Comparison of ENCODE assay signal across 23 cellular contexts in genomic region chr21:26659757-26660156, GRCh38.
DNase-seq lines count a peak whose midpoint lies in the region; ATAC-seq and TF ChIP-seq lines count a peak whose summit lies in the region.
"Had no signal": no experiment of that assay in that cellular context is flagged by ENCODE, and none has a peak within 500 bp of the region (broad histone marks: within the 10 kb centered on the region; RNA-seq: fewer than 3 reads in every experiment).

No MANE protein-coding gene starts in this region.

- H3K27ac ChIP-seq in breast epithelium: no peak overlapping the region
- H3K27ac ChIP-seq in mesendoderm (ENCODE audit: low read depth, low read length): no peak overlapping the region
- H3K27ac ChIP-seq: 22Rv1, A549, C4-2B had no signal

- H3K4me3 Mint-ChIP-seq in MCF 10A (ENCODE audit: unreplicated experiment) (no peak overlapping the region), glutamatergic neuron (ENCODE audit: unreplicated experiment) (no peak overlapping the region)
- H3K4me3 Mint-ChIP-seq: B cell; CD4-positive, alpha-beta memory T cell; CD8-positive, alpha-beta memory T cell had no signal

- H3K36me3 Mint-ChIP-seq in MCF 10A (ENCODE audit: insufficient read depth, unreplicated experiment): no peaks in the 10 kb centered on the region
- peaks cover 15% of the 10 kb centered on the region for H3K36me3 Mint-ChIP-seq in glutamatergic neuron (ENCODE audit: unreplicated experiment)
- H3K36me3 Mint-ChIP-seq: CD4-positive, alpha-beta memory T cell; CD8-positive, alpha-beta memory T cell had no signal

- no peak for TF ChIP-seq POLR2A in breast epithelium (IDR thresholded peaks at IDR 0.05)

- CTCF ChIA-PET in MCF 10A (lab: Yijun Ruan, JAX): interaction anchor here (0.6 kb wide), 2 partner anchors 11 to 265 kb away, joined by 3 read pairs; no protein-coding TSS in a partner anchor

- BruUV-seq in MCF 10A (replicated peaks; lab: Mats Ljungman, UMichigan): TSS peak; percentile 50

- peak overlapping the region; percentile 85 for H3K27ac Mint-ChIP-seq in MCF 10A (ENCODE audit: low read depth, unreplicated experiment)
- H3K27ac Mint-ChIP-seq in glutamatergic neuron (ENCODE audit: unreplicated experiment): peak overlapping the region; percentile 4
- H3K27ac Mint-ChIP-seq: B cell; CD4-positive, alpha-beta memory T cell; CD8-positive, alpha-beta memory T cell had no signal

- no CpG with 5 or more reads among the region's 4 CpGs for WGBS in mesendoderm (ENCODE audit: extremely low coverage, insufficient coverage, low lambda C conversion rate)

- no peak overlapping the region for H3K4me2 ChIP-seq in mesendoderm (ENCODE audit: low read length)
- H3K4me2 ChIP-seq: A549 had no signal

- H3K9me3 Mint-ChIP-seq in MCF 10A (ENCODE audit: unreplicated experiment) (peaks cover 8% of the 10 kb centered on the region), glutamatergic neuron (ENCODE audit: unreplicated experiment) (peaks cover 4% of the 10 kb centered on the region)

- H3K27me3 Mint-ChIP-seq in MCF 10A (ENCODE audit: insufficient read depth, unreplicated experiment): no peaks in the 10 kb centered on the region
- H3K27me3 Mint-ChIP-seq in glutamatergic neuron (ENCODE audit: unreplicated experiment): peaks cover 3% of the 10 kb centered on the region
- H3K27me3 Mint-ChIP-seq: CD4-positive, alpha-beta memory T cell; CD8-positive, alpha-beta memory T cell had no signal

- H3K4me1 ChIP-seq in breast epithelium: no peaks in the 10 kb centered on the region
- H3K4me1 ChIP-seq in mesendoderm (ENCODE audit: control insufficient read depth, low read depth, low read length): no peaks in the 10 kb centered on the region
- H3K4me1 ChIP-seq: A549 had no signal

- H3K4me1 Mint-ChIP-seq in MCF 10A (ENCODE audit: insufficient read depth, unreplicated experiment) (peaks cover 18% of the 10 kb centered on the region), glutamatergic neuron (ENCODE audit: low read depth, unreplicated experiment) (peaks cover 7% of the 10 kb centered on the region)
- H3K4me1 Mint-ChIP-seq: B cell; CD4-positive, alpha-beta memory T cell; CD8-positive, alpha-beta memory T cell had no signal

- no peak overlapping the region for H3K18ac ChIP-seq in mesendoderm (ENCODE audit: low read length)

- no peak overlapping the region for H2BK15ac ChIP-seq in mesendoderm (replicated peaks; ENCODE audit: low read depth)

- no peak overlapping the region for H3K23ac ChIP-seq in mesendoderm (ENCODE audit: low read length)

- H3K4me3 ChIP-seq in breast epithelium: no peak overlapping the region
- no peak overlapping the region for H3K4me3 ChIP-seq in mesendoderm (ENCODE audit: low read length)
- H3K4me3 ChIP-seq: A549; BLaER1 treated with 17β-estradiol and CSF1 and Interleukin-3, amounts not matched to agents 10 nM and 100 nM; GM12878 had no signal

- POLR2A ChIA-PET in MCF 10A (lab: Yijun Ruan, JAX): no interaction called here

- TF ChIP-seq CTCF in MCF 10A (IDR thresholded peaks at IDR 0.05; ENCODE audit: unreplicated experiment): no peak
- TF ChIP-seq CTCF in breast epithelium (IDR thresholded peaks at IDR 0.05): no peak
- TF ChIP-seq CTCF in glutamatergic neuron (IDR thresholded peaks at IDR 0.05; ENCODE audit: partially characterized antibody, unreplicated experiment): no peak

- ATAC-seq in HG02798 (IDR thresholded peaks at IDR 0.05; ENCODE audit: poor library complexity, unreplicated experiment) (no peak), GM21360 (IDR thresholded peaks at IDR 0.05; ENCODE audit: unreplicated experiment) (no peak)
- ATAC-seq: A549, GM12878 had no signal

- no peak overlapping the region for H4K5ac ChIP-seq in mesendoderm (ENCODE audit: low read length)

- H2BK120ac ChIP-seq in mesendoderm (ENCODE audit: low read depth, low read length): no peak overlapping the region

- H2AK5ac ChIP-seq in mesendoderm (ENCODE audit: low read length): no peak overlapping the region

- no peaks in the 10 kb centered on the region for H3K79me2 ChIP-seq in mesendoderm (ENCODE audit: control insufficient read depth, insufficient read depth, low read length)

- H2BK5ac ChIP-seq in mesendoderm (ENCODE audit: low read length): no peak overlapping the region

- DNase-seq in MCF 10A (ENCODE audit: unreplicated experiment) (no peak), breast epithelium (ENCODE audit: low spot score in 2 of 2) (no peak), glutamatergic neuron (no peak), mesendoderm (no peak), NCI-H128 (lab: John Stamatoyannopoulos, UW; ENCODE audit: unreplicated experiment) (no peak)
- DNase-seq: AML-193; CD4-positive, alpha-beta memory T cell; CD8-positive, alpha-beta memory T cell; COR-L47; DMS 273 treated with DMSO at 0.1 percent for 48 hours; DMS153; DMS53; DMS79; EL; GDM1 had no signal

- no peaks in the 10 kb centered on the region for H3K36me3 ChIP-seq in breast epithelium
- H3K36me3 ChIP-seq in mesendoderm (ENCODE audit: control insufficient read depth, insufficient read depth, low read length): no peaks in the 10 kb centered on the region
- H3K36me3 ChIP-seq: BLaER1 treated with 17β-estradiol and CSF1 and Interleukin-3, amounts not matched to agents 10 nM and 100 nM had no signal

- H4K8ac ChIP-seq in mesendoderm (ENCODE audit: low read depth, low read length): peak overlapping the region; percentile 13

- peaks cover 0 to 4% of the 10 kb centered on the region in 2 donors for H3K9me3 ChIP-seq in breast epithelium
- H3K9me3 ChIP-seq: A549 had no signal

- intact Hi-C loops in MCF 10A (cut with micrococcal nuclease): no loop called here
- intact Hi-C loops in breast epithelium (cut with DNase I; ENCODE audit: low total_unique reads): no loop called here

- no peak overlapping the region for H3K9ac ChIP-seq in mesendoderm (ENCODE audit: low read length)
- H3K9ac ChIP-seq: BLaER1 treated with 17β-estradiol and CSF1 and Interleukin-3, amounts not matched to agents 10 nM and 100 nM had no signal

- H3K56ac ChIP-seq in mesendoderm (ENCODE audit: low read length): no peak overlapping the region

- H3K27me3 ChIP-seq in breast epithelium (no peaks in the 10 kb centered on the region), mesendoderm (ENCODE audit: insufficient read depth, low read length, poor library complexity) (no peaks in the 10 kb centered on the region)
- H3K27me3 ChIP-seq: BLaER1 treated with 17β-estradiol and CSF1 and Interleukin-3, amounts not matched to agents 10 nM and 100 nM had no signal

- H3K79me1 ChIP-seq in mesendoderm (ENCODE audit: low read length): no peaks in the 10 kb centered on the region

- no peak overlapping the region for H3K4ac ChIP-seq in mesendoderm (ENCODE audit: low read depth, low read length)
